Comparison of ENCODE assay signal across 8 cellular contexts in the genomic region with DNA sequence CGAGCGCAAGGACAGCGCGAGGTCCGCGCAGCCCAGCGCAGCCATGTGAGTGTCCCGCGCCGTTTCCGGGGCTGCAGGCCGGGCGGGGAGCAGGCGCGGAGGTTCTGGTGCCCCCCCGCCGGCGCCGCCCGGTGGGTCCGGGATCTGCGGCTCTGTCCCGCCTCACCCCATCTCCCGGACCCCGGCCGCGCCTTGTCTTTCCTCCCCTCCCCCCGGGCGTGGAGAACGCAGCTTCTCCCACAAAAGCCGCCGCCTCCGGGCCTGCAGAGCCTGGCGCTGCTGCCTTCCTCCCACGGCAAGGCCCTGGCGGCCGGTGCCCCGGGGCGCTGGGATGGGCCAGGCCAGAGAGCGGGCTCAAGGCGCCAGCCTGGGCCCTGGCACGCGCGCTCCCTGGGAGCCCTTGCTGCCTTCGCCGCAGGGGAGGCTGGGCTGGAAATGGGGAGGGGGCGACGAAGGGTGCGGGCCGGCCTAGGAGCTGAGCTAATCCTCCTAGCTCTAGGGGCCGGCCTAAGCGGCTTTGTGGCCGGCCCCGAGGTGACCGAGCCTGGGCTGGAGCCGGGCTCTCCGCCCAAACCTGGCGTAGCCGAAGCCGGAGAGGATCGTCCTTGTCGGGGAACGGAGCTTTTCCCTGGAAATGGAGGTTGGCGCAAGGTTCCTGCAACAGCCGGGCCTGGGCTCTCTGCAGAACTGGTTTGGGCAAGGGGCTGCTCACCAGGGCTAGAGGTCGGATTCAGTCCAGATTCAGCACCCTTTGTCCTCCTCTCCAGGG. TPM values are rescaled to one million over a fixed set of nuclear protein-coding genes. Genes with fewer than 3 reads are reported as not detected.
A peak's percentile ranks its signal among the peaks of the same experiment; 100 is the strongest.
DNase-seq lines count a peak whose midpoint lies in the region; FAIRE-seq and TF ChIP-seq lines count a peak whose summit lies in the region.

No MANE protein-coding gene starts in this region.

- H3K4me3 Mint-ChIP-seq in activated CD4-positive, alpha-beta T cell treated with anti-CD3 and anti-CD28 coated beads, Interleukin-2, amount 10 ng/mL, durations not matched to agents 24 days and 14 days, result peak overlapping the region; percentile 77

- H3K36me3 ChIP-seq in small intestine (ENCODE audit: control insufficient read depth in 2 of 2, insufficient read depth in 2 of 2, low read length in 2 of 2), result no peaks in the 10 kb centered on the region

- no peak overlapping the region for H3K27ac Mint-ChIP-seq in activated CD4-positive, alpha-beta T cell treated with anti-CD3 and anti-CD28 coated beads, Interleukin-2, amount 10 ng/mL, durations not matched to agents 24 days and 14 days

- H3K27me3 Mint-ChIP-seq in activated CD4-positive, alpha-beta T cell treated with anti-CD3 and anti-CD28 coated beads, Interleukin-2, amount 10 ng/mL, durations not matched to agents 24 days and 14 days, result peaks cover 50% of the 10 kb centered on the region

- intact Hi-C loops in activated CD4-positive, alpha-beta T cell treated with anti-CD3 and anti-CD28 coated beads, Interleukin-2, amount 10 ng/mL, durations not matched to agents 24 days and 14 days (cut with micrococcal nuclease), result loop anchor here (10.0 kb wide), 1 partner anchor 276 kb away; the partner anchor contains the start of genes RANBP10 and TSNAXIP1

- in situ Hi-C loops in astrocyte of the cerebellum (cut with HindIII; ENCODE audit: low sequenced_read_pairs), result no loop called here

- H3K27ac ChIP-seq in small intestine (ENCODE audit: low read depth in 1 of 2, low read length in 1 of 2), result peak overlapping the region; percentile 39 to 87

- no peaks in the 10 kb centered on the region for H3K9me3 Mint-ChIP-seq in activated CD4-positive, alpha-beta T cell treated with anti-CD3 and anti-CD28 coated beads, Interleukin-2, amount 10 ng/mL, durations not matched to agents 24 days and 14 days

- peaks cover 0 to 4% of the 10 kb centered on the region in 2 donors for H3K27me3 ChIP-seq in small intestine (ENCODE audit: control insufficient read depth in 2 of 2, insufficient read depth in 2 of 2, low read length in 2 of 2)

- peaks cover 12% of the 10 kb centered on the region for H3K4me1 Mint-ChIP-seq in activated CD4-positive, alpha-beta T cell treated with anti-CD3 and anti-CD28 coated beads, Interleukin-2, amount 10 ng/mL, durations not matched to agents 24 days and 14 days

- H3K9me3 ChIP-seq in iPS-18c (ENCODE audit: control insufficient read depth, insufficient read depth, low read length), result peaks cover 2% of the 10 kb centered on the region
- H3K9me3 ChIP-seq in small intestine (ENCODE audit: control insufficient read depth, low read depth), result no peaks in the 10 kb centered on the region

- TF ChIP-seq CTCF in astrocyte of the cerebellum (IDR thresholded peaks at IDR 0.05; ENCODE audit: low read depth, low read length, missing control alignments), result no peak

- H3K36me3 Mint-ChIP-seq in activated CD4-positive, alpha-beta T cell treated with anti-CD3 and anti-CD28 coated beads, Interleukin-2, amount 10 ng/mL, durations not matched to agents 24 days and 14 days (ENCODE audit: low read depth), result peaks cover 2% of the 10 kb centered on the region

- H3K4me1 ChIP-seq in small intestine (ENCODE audit: control insufficient read depth in 2 of 2, insufficient read depth in 1 of 2, low read depth in 1 of 2, low read length in 1 of 2), result peaks cover 0 to 2% of the 10 kb centered on the region in 2 donors

- no peak for FAIRE-seq in small intestine (lab: Jason Lieb, UNC)

- 1 to 4% (median 1%) methylated on average over 50 to 66 of the region's 66 CpGs for WGBS in small intestine, 3 donors

- peak; percentile 79 for DNase-seq in activated CD4-positive, alpha-beta T cell treated with anti-CD3 and anti-CD28 coated beads, Interleukin-2, amount 10 ng/mL, durations not matched to agents 24 days and 14 days
- DNase-seq in activated CD4-positive, alpha-beta T cell treated with anti-CD3 and anti-CD28 coated beads for 1 hour, result no peak
- DNase-seq in NCI-H69 (lab: John Stamatoyannopoulos, UW), result peak; percentile 67
- no peak for DNase-seq in astrocyte of the cerebellum (ENCODE audit: low read depth)
- no peak for DNase-seq in small intestine
- DNase-seq in NCI-H2196 treated with DMSO at 0.1 percent for 48 hours (lab: John Stamatoyannopoulos, UW; ENCODE audit: unreplicated experiment), result no peak
- DNase-seq in middle frontal gyrus (ENCODE audit: extremely low spot score, low spot score), result no peak

- H3K4me3 ChIP-seq in astrocyte of the cerebellum (ENCODE audit: low read depth, low read length) (peak overlapping the region; percentile 79), iPS-18c (ENCODE audit: insufficient read depth, low read depth, low read length) (peak overlapping the region; percentile 68), small intestine (ENCODE audit: low read depth in 1 of 2, low read length in 2 of 2) (peak overlapping the region; percentile 44 to 57)

RNA-seq across cellular contexts. Expression of gene RIPOR1, which starts 0.4 kb away (rescaled TPM):
- 23.3 and 27.7 TPM in 2 replicates for total RNA-seq in activated CD4-positive, alpha-beta T cell treated with anti-CD3 and anti-CD28 coated beads, Interleukin-2, amount 10 ng/mL, durations not matched to agents 24 days and 14 days
- 10 to 100 TPM in 2 of 3 donors, 1 to 10 TPM in 1; 2.9 to 19.1 (median 11.3) TPM for polyA plus RNA-seq in small intestine

RNA-seq across cellular contexts. Expression of gene CTCF, which starts 33.3 kb away (rescaled TPM):
- total RNA-seq in activated CD4-positive, alpha-beta T cell treated with anti-CD3 and anti-CD28 coated beads, Interleukin-2, amount 10 ng/mL, durations not matched to agents 24 days and 14 days, result 60.2 and 62.5 TPM in 2 replicates
- polyA plus RNA-seq in small intestine, result 10 to 100 TPM; 23.5 to 24.6 (median 23.7) TPM

RNA-seq across cellular contexts. Expression of gene AGRP, which starts 45.7 kb away (rescaled TPM):
- not detected in 2 replicates for total RNA-seq in activated CD4-positive, alpha-beta T cell treated with anti-CD3 and anti-CD28 coated beads, Interleukin-2, amount 10 ng/mL, durations not matched to agents 24 days and 14 days
- polyA plus RNA-seq in small intestine, result under 1 TPM in 1 of 3 donors, not detected in 2; 0.10 TPM

RNA-seq across cellular contexts. Expression of gene ATP6V0D1, which starts 48.1 kb away (rescaled TPM):
- total RNA-seq in activated CD4-positive, alpha-beta T cell treated with anti-CD3 and anti-CD28 coated beads, Interleukin-2, amount 10 ng/mL, durations not matched to agents 24 days and 14 days, result 30.9 and 31.8 TPM in 2 replicates
- 100 to 1,000 TPM; 120 to 158 (median 154) TPM for polyA plus RNA-seq in small intestine

Comparison
In these comparisons a context has a peak if more than half of its experiments do, and no peak if none do; other contexts are left out.
1. DNase-seq: peak in activated CD4-positive, alpha-beta T cell treated with anti-CD3 and anti-CD28 coated beads, Interleukin-2, amount 10 ng/mL, durations not matched to agents 24 days and 14 days (single experiment) and NCI-H69 (single experiment); none in activated CD4-positive, alpha-beta T cell treated with anti-CD3 and anti-CD28 coated beads for 1 hour (single experiment), astrocyte of the cerebellum (single experiment), small intestine (single experiment), NCI-H2196 treated with DMSO at 0.1 percent for 48 hours (single experiment) and middle frontal gyrus (single experiment).
2. Peak in every context shown above with its lines, with median percentiles within 50 percentile points of each other: H3K4me3 ChIP-seq.